ENCODE assay signal across 8 cellular contexts in genomic region chr6:31180500-31180899, GRCh38. TPM values are rescaled to one million over a fixed set of nuclear protein-coding genes. Genes with fewer than 3 reads are reported as not detected.
A peak's percentile ranks its signal among the peaks of the same experiment; 100 is the strongest.
DNase-seq lines count a peak whose midpoint lies in the region; ATAC-seq and TF ChIP-seq lines count a peak whose summit lies in the region.

No MANE protein-coding gene starts in this region.

- H3K36me3 Mint-ChIP-seq in CD4-positive, alpha-beta memory T cell = no peaks in the 10 kb centered on the region
- H3K36me3 Mint-ChIP-seq in stimulated activated naive CD8-positive, alpha-beta T cell treated with anti-CD3 and anti-CD28 coated beads, Interleukin-15, Interleukin-2, amounts not matched to agents 100 ng/mL and 50 ng/mL, for 24 hours (ENCODE audit: low read depth) = no peaks in the 10 kb centered on the region
- H3K36me3 Mint-ChIP-seq in osteocyte (ENCODE audit: unreplicated experiment) = no peaks in the 10 kb centered on the region

- CTCF ChIA-PET in CD4-positive, alpha-beta memory T cell (lab: Charles Lee; ENCODE audit: partially characterized antibody) = interaction anchor here (1.3 to 1.6 kb wide), 4 partner anchors 14 to 93 kb away, joined by 3 to 6 read pairs (median 5); no protein-coding TSS in a partner anchor

- no peaks in the 10 kb centered on the region for H3K9me3 ChIP-seq in CD4-positive, alpha-beta memory T cell (ENCODE audit: control insufficient read depth in 1 of 2, low read length in 2 of 2)

- H3K36me3 ChIP-seq in CD4-positive, alpha-beta memory T cell (ENCODE audit: insufficient read depth, low read length) = no peaks in the 10 kb centered on the region

- H3K4me3 ChIP-seq in CD4-positive, alpha-beta memory T cell (ENCODE audit: low read length in 2 of 2) = peak overlapping the region in 1 of 2 donors; percentile 22

- H3K27ac ChIP-seq in CD4-positive, alpha-beta memory T cell (ENCODE audit: low read depth, low read length) = peak overlapping the region; percentile 43

- H3K27me3 Mint-ChIP-seq in CD4-positive, alpha-beta memory T cell = no peaks in the 10 kb centered on the region
- H3K27me3 Mint-ChIP-seq in stimulated activated naive CD8-positive, alpha-beta T cell treated with anti-CD3 and anti-CD28 coated beads, Interleukin-15, Interleukin-2, amounts not matched to agents 100 ng/mL and 50 ng/mL, for 24 hours = no peaks in the 10 kb centered on the region
- no peaks in the 10 kb centered on the region for H3K27me3 Mint-ChIP-seq in osteocyte (ENCODE audit: unreplicated experiment)

- intact Hi-C loops in CD4-positive, alpha-beta memory T cell (cut with micrococcal nuclease) = loop anchor here (1.0 kb wide), 1 partner anchor 22 kb away; the partner anchor contains the start of gene TCF19

- peak overlapping the region in 6 of 7 donors; percentile 25 to 76 (median 66) for H3K27ac Mint-ChIP-seq in CD4-positive, alpha-beta memory T cell
- peak overlapping the region; percentile 76 for H3K27ac Mint-ChIP-seq in stimulated activated naive CD8-positive, alpha-beta T cell treated with anti-CD3 and anti-CD28 coated beads, Interleukin-15, Interleukin-2, amounts not matched to agents 100 ng/mL and 50 ng/mL, for 24 hours
- no peak overlapping the region for H3K27ac Mint-ChIP-seq in osteocyte (ENCODE audit: unreplicated experiment)

- DNase-seq in CD4-positive, alpha-beta memory T cell = peak; percentile 55 to 79 (median 66)
- DNase-seq in OCI-M2 (lab: John Stamatoyannopoulos, UW; ENCODE audit: unreplicated experiment) (peak; percentile 91), amygdala (lab: John Stamatoyannopoulos, UW) (peak in 35 of 56 donors; percentile 3 to 83 (median 30)), left lobe of liver (ENCODE audit: low spot score) (no peak), NCI-H187 (lab: John Stamatoyannopoulos, UW) (no peak), NCI-H82 treated with DMSO at 0.1 percent for 48 hours (lab: John Stamatoyannopoulos, UW; ENCODE audit: unreplicated experiment) (no peak), osteocyte (ENCODE audit: extremely low spot score, unreplicated experiment) (no peak)

- peak overlapping the region; percentile 80 to 89 (median 84) for H3K4me3 Mint-ChIP-seq in CD4-positive, alpha-beta memory T cell
- peak overlapping the region; percentile 86 for H3K4me3 Mint-ChIP-seq in stimulated activated naive CD8-positive, alpha-beta T cell treated with anti-CD3 and anti-CD28 coated beads, Interleukin-15, Interleukin-2, amounts not matched to agents 100 ng/mL and 50 ng/mL, for 24 hours
- no peak overlapping the region for H3K4me3 Mint-ChIP-seq in osteocyte (ENCODE audit: unreplicated experiment)

- peaks cover 0 to 1% (median 0%) of the 10 kb centered on the region in 8 donors for H3K9me3 Mint-ChIP-seq in CD4-positive, alpha-beta memory T cell
- H3K9me3 Mint-ChIP-seq in stimulated activated naive CD8-positive, alpha-beta T cell treated with anti-CD3 and anti-CD28 coated beads, Interleukin-15, Interleukin-2, amounts not matched to agents 100 ng/mL and 50 ng/mL, for 24 hours = no peaks in the 10 kb centered on the region
- no peaks in the 10 kb centered on the region for H3K9me3 Mint-ChIP-seq in osteocyte (ENCODE audit: unreplicated experiment)

- peaks cover 11% of the 10 kb centered on the region for H3K4me1 ChIP-seq in CD4-positive, alpha-beta memory T cell (ENCODE audit: insufficient read depth, low read length)

- peak; percentile 82 for ATAC-seq in left lobe of liver

- POLR2A ChIA-PET in CD4-positive, alpha-beta memory T cell (lab: Charles Lee; ENCODE audit: partially characterized antibody) = interaction anchor here (1.3 to 2.0 kb wide), 3 partner anchors 17 to 219 kb away, joined by 3 to 16 read pairs (median 5); partner anchors contain the start of genes CCHCR1 and TCF19

- H3K27me3 ChIP-seq in CD4-positive, alpha-beta memory T cell (ENCODE audit: insufficient read depth, low read length) = no peaks in the 10 kb centered on the region

- H3K4me1 Mint-ChIP-seq in CD4-positive, alpha-beta memory T cell = peaks cover 11 to 27% (median 17%) of the 10 kb centered on the region in 4 donors
- peaks cover 16% of the 10 kb centered on the region for H3K4me1 Mint-ChIP-seq in stimulated activated naive CD8-positive, alpha-beta T cell treated with anti-CD3 and anti-CD28 coated beads, Interleukin-15, Interleukin-2, amounts not matched to agents 100 ng/mL and 50 ng/mL, for 24 hours (ENCODE audit: low read depth)
- no peaks in the 10 kb centered on the region for H3K4me1 Mint-ChIP-seq in osteocyte (ENCODE audit: unreplicated experiment)

- TF ChIP-seq CTCF in osteocyte (IDR thresholded peaks at IDR 0.05) = no peak

RNA-seq across cellular contexts. Expression of gene POU5F1, which starts 10.0 kb away (rescaled TPM):
- not detected for total RNA-seq in CD4-positive, alpha-beta memory T cell
- polyA plus RNA-seq in CD4-positive, alpha-beta memory T cell = not detected
- total RNA-seq in left lobe of liver (5.0 TPM), osteocyte (not detected in 2 replicates)

RNA-seq across cellular contexts. Expression of gene TCF19, which starts 22.1 kb away (rescaled TPM):
- 1 to 10 TPM; 9.0 to 9.9 TPM for total RNA-seq in CD4-positive, alpha-beta memory T cell
- polyA plus RNA-seq in CD4-positive, alpha-beta memory T cell = 1 to 10 TPM; 6.2 to 6.8 TPM
- total RNA-seq in left lobe of liver = 0.45 TPM
- total RNA-seq in osteocyte = 8.2 and 8.8 TPM in 2 replicates

RNA-seq across cellular contexts. Expression of gene CCHCR1, which starts 22.9 kb away (rescaled TPM):
- 10 to 100 TPM; 29.8 to 30.5 TPM for total RNA-seq in CD4-positive, alpha-beta memory T cell
- 1 to 10 TPM; 3.4 to 8.0 TPM for polyA plus RNA-seq in CD4-positive, alpha-beta memory T cell
- 9.6 TPM for total RNA-seq in left lobe of liver
- 16.7 and 19.0 TPM in 2 replicates for total RNA-seq in osteocyte

RNA-seq across cellular contexts. Expression of gene PSORS1C2, which starts 41.6 kb away (rescaled TPM):
- total RNA-seq in CD4-positive, alpha-beta memory T cell = not detected
- not detected for polyA plus RNA-seq in CD4-positive, alpha-beta memory T cell
- total RNA-seq in left lobe of liver (not detected), osteocyte (not detected in 2 replicates)

Comparison
In these comparisons a context has a peak if more than half of its experiments do, and no peak if none do; other contexts are left out.
1. DNase-seq: peak in CD4-positive, alpha-beta memory T cell (5 of 5), OCI-M2 (single experiment) and amygdala (35 of 56); none in left lobe of liver (single experiment), NCI-H187 (0 of 2), NCI-H82 treated with DMSO at 0.1 percent for 48 hours (single experiment) and osteocyte (single experiment).